In the genomic region with DNA sequence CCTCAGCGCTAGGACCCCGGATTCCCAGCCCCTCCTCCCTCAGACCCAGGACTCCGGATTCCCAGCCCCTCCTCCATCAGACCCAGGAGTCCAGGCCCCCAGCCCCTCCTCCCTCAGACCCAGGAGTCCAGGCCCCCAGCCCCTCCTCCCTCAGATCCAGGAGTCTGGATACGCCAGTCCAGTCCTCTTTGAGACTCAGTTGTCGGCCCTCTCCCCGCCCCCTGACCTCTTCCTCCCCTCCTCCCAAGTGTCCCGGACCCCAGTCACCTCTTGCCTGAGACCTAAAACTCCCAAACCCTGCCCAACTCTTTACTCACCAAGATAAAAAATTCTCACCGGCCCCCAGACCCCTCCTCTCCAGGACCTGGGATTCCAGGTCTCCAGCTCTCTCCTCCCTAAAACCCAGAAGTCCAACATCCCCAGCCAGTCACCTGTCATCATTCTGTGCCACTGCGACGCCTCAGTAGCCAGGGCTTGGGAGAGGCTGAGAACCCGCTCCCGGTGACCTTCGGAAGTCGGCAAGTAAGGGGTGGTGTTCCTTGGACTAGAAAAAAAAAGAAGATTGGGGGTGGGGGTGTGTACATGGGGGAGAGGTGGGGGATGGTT, we compare ENCODE assay signal across 8 cellular contexts.
DNase-seq lines count a peak whose midpoint lies in the region; ATAC-seq and TF ChIP-seq lines count a peak whose summit lies in the region.

No MANE protein-coding gene starts in this region.

- no peaks in the 10 kb centered on the region for H3K79me2 ChIP-seq in SU-DHL-6 (ENCODE audit: insufficient read depth, low read length)

- TF ChIP-seq CTCF in SU-DHL-6 (IDR thresholded peaks at IDR 0.05; ENCODE audit: insufficient read depth, low read length, poor library complexity, severe bottlenecking) (no peak), foreskin fibroblast (IDR thresholded peaks at IDR 0.05; ENCODE audit: low read depth, low read length) (no peak)

- no peaks in the 10 kb centered on the region for H3K9me2 ChIP-seq in SU-DHL-6 (replicated peaks; ENCODE audit: insufficient read depth, low read length)

- DNase-seq in NCI-H146 (lab: John Stamatoyannopoulos, UW) (peak; percentile 46), NCI-H146 treated with DMSO at 0.1 percent for 48 hours (lab: John Stamatoyannopoulos, UW; ENCODE audit: unreplicated experiment) (no peak), foreskin fibroblast (no peak), UCSD-AML1 (lab: John Stamatoyannopoulos, UW; ENCODE audit: unreplicated experiment) (no peak), iPS-NIHi11 (ENCODE audit: low spot score) (no peak)
- DNase-seq in stimulated activated effector memory CD8-positive, alpha-beta T cell treated with anti-CD3 and anti-CD28 coated beads, Interleukin-12 subunit alpha, Interleukin-12 subunit beta, amount 100 ng/mL, for 72 hours (ENCODE audit: low spot score in 2 of 2), result no peak
- DNase-seq in stimulated activated naive CD4-positive, alpha-beta T cell treated with Interleukin-2 at 50 U/mL for 16 hours (lab: John Stamatoyannopoulos, UW), result no peak

- H3K36me3 Mint-ChIP-seq in stimulated activated effector memory CD8-positive, alpha-beta T cell treated with anti-CD3 and anti-CD28 coated beads, Interleukin-12 subunit alpha, Interleukin-12 subunit beta, amount 100 ng/mL, for 72 hours, result no peaks in the 10 kb centered on the region

- no peaks in the 10 kb centered on the region for H3K9me3 ChIP-seq in SU-DHL-6 (ENCODE audit: insufficient read depth, low read length)

- ATAC-seq in stimulated activated effector memory CD8-positive, alpha-beta T cell treated with anti-CD3 and anti-CD28 coated beads, Interleukin-12 subunit alpha, Interleukin-12 subunit beta, amount 100 ng/mL, for 72 hours, result no peak

- no peaks in the 10 kb centered on the region for H3K27me3 ChIP-seq in SU-DHL-6 (ENCODE audit: low read length)

- no peak overlapping the region; the same call in 1 of the 2 replicates for H3K27ac ChIP-seq in SU-DHL-6 (ENCODE audit: low read depth, low read length)

- no peaks in the 10 kb centered on the region for H4K20me1 ChIP-seq in SU-DHL-6 (ENCODE audit: low read depth, low read length)

- peaks cover 33% of the 10 kb centered on the region for H3K4me1 Mint-ChIP-seq in stimulated activated effector memory CD8-positive, alpha-beta T cell treated with anti-CD3 and anti-CD28 coated beads, Interleukin-12 subunit alpha, Interleukin-12 subunit beta, amount 100 ng/mL, for 72 hours

- H2AFZ ChIP-seq in SU-DHL-6 (ENCODE audit: low read depth, low read length, severe bottlenecking), result peak overlapping the region; percentile 6

- H3K4me3 ChIP-seq in SU-DHL-6 (ENCODE audit: insufficient read depth, low read length, poor library complexity, severe bottlenecking), result peak overlapping the region; percentile 46
- peak overlapping the region; percentile 53 to 69 for H3K4me3 ChIP-seq in foreskin fibroblast (ENCODE audit: low read depth in 1 of 2, low read length in 2 of 2)

- H3K36me3 ChIP-seq in SU-DHL-6 (ENCODE audit: low read length), result no peaks in the 10 kb centered on the region

- H3K27ac Mint-ChIP-seq in stimulated activated effector memory CD8-positive, alpha-beta T cell treated with anti-CD3 and anti-CD28 coated beads, Interleukin-12 subunit alpha, Interleukin-12 subunit beta, amount 100 ng/mL, for 72 hours, result peak overlapping the region; percentile 91

- no peaks in the 10 kb centered on the region for H3K9me3 Mint-ChIP-seq in stimulated activated effector memory CD8-positive, alpha-beta T cell treated with anti-CD3 and anti-CD28 coated beads, Interleukin-12 subunit alpha, Interleukin-12 subunit beta, amount 100 ng/mL, for 72 hours

- H3K4me2 ChIP-seq in SU-DHL-6 (ENCODE audit: low read depth, low read length, poor library complexity, severe bottlenecking), result peak overlapping the region; percentile 63

- peak overlapping the region; percentile 47; the same call in 1 of the 2 replicates for H3K9ac ChIP-seq in SU-DHL-6 (ENCODE audit: low read length)

- H3K4me3 Mint-ChIP-seq in stimulated activated effector memory CD8-positive, alpha-beta T cell treated with anti-CD3 and anti-CD28 coated beads, Interleukin-12 subunit alpha, Interleukin-12 subunit beta, amount 100 ng/mL, for 72 hours, result peak overlapping the region; percentile 85

- H3F3A ChIP-seq in SU-DHL-6 (ENCODE audit: insufficient read depth), result 0 out of 2 replicates have a peak, but pooled peaks cover 6% of the 10 kb centered on the region
